Comparison of ENCODE assay signal across 8 cellular contexts in the genomic region with DNA sequence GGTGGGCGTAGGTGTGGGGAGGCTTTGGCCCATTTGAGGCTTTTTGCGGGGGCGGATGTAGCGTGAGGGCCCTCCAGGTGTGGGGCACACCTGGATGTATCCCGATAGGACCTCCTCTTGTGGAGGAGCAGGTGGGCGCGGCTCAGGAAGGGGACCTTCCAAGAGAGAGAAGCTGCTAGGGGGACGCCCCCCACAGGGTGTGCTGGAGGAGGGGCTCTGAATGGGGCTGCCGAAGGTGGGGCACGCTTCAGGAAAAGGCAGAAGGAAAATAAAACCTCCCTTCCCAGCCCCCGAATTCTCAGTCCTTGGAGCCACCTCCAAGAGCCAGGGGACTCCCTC. TPM values are rescaled to one million over a fixed set of nuclear protein-coding genes. Genes with fewer than 3 reads are reported as not detected.
DNase-seq lines count a peak whose midpoint lies in the region; ATAC-seq and TF ChIP-seq lines count a peak whose summit lies in the region.

No MANE protein-coding gene starts in this region.

- H3K4me3 Mint-ChIP-seq in CD4-positive, CD25-positive, alpha-beta regulatory T cell: peak overlapping the region in 3 of 4 donors; percentile 62 to 73 (median 71)
- H3K4me3 Mint-ChIP-seq in osteocyte (ENCODE audit: unreplicated experiment): peak overlapping the region; percentile 31

- H3K36me3 Mint-ChIP-seq in CD4-positive, CD25-positive, alpha-beta regulatory T cell: no peaks in the 10 kb centered on the region
- no peaks in the 10 kb centered on the region for H3K36me3 Mint-ChIP-seq in osteocyte (ENCODE audit: unreplicated experiment)

- H3K27ac Mint-ChIP-seq in CD4-positive, CD25-positive, alpha-beta regulatory T cell: peak overlapping the region in 1 of 3 donors; percentile 63
- H3K27ac Mint-ChIP-seq in osteocyte (ENCODE audit: unreplicated experiment): no peak overlapping the region

- H3K9me3 ChIP-seq in CD4-positive, CD25-positive, alpha-beta regulatory T cell (ENCODE audit: control insufficient read depth in 2 of 2, low read length in 2 of 2): no peaks in the 10 kb centered on the region
- H3K9me3 ChIP-seq in esophagus squamous epithelium: no peaks in the 10 kb centered on the region

- H3K27me3 Mint-ChIP-seq in CD4-positive, CD25-positive, alpha-beta regulatory T cell: peaks cover 5% of the 10 kb centered on the region
- H3K27me3 Mint-ChIP-seq in osteocyte (ENCODE audit: unreplicated experiment): peaks cover 30% of the 10 kb centered on the region

- no peaks in the 10 kb centered on the region for H3K36me3 ChIP-seq in CD4-positive, CD25-positive, alpha-beta regulatory T cell (ENCODE audit: control insufficient read depth, insufficient read depth, low read length)
- H3K36me3 ChIP-seq in esophagus squamous epithelium: no peaks in the 10 kb centered on the region

- peaks cover 0 to 1% (median 0%) of the 10 kb centered on the region in 7 donors for H3K9me3 Mint-ChIP-seq in CD4-positive, CD25-positive, alpha-beta regulatory T cell
- no peaks in the 10 kb centered on the region for H3K9me3 Mint-ChIP-seq in osteocyte (ENCODE audit: unreplicated experiment)

- H3K4me3 ChIP-seq in CD4-positive, CD25-positive, alpha-beta regulatory T cell (ENCODE audit: low read depth, low read length): no peak overlapping the region
- H3K4me3 ChIP-seq in esophagus squamous epithelium: peak overlapping the region; percentile 45 to 85 (median 55)

- ATAC-seq in CD4-positive, CD25-positive, alpha-beta regulatory T cell (ENCODE audit: low read depth in 2 of 2): no peak
- ATAC-seq in GM19463 (IDR thresholded peaks at IDR 0.05; ENCODE audit: unreplicated experiment) (no peak), HG03135 (IDR thresholded peaks at IDR 0.05; ENCODE audit: unreplicated experiment) (no peak)

- peaks cover 8 to 25% (median 17%) of the 10 kb centered on the region in 4 donors for H3K4me1 Mint-ChIP-seq in CD4-positive, CD25-positive, alpha-beta regulatory T cell
- no peaks in the 10 kb centered on the region for H3K4me1 Mint-ChIP-seq in osteocyte (ENCODE audit: unreplicated experiment)

- TF ChIP-seq CTCF in esophagus squamous epithelium (IDR thresholded peaks at IDR 0.05) (no peak), osteocyte (IDR thresholded peaks at IDR 0.05) (no peak)

- 42 to 44% methylated on average over 3 to 6 of the region's 11 CpGs for WGBS in esophagus squamous epithelium, 2 donors

- no peak for TF ChIP-seq POLR2A in esophagus squamous epithelium (IDR thresholded peaks at IDR 0.05)

- no peaks in the 10 kb centered on the region for H3K27me3 ChIP-seq in CD4-positive, CD25-positive, alpha-beta regulatory T cell (ENCODE audit: control insufficient read depth, insufficient read depth, low read length)
- H3K27me3 ChIP-seq in esophagus squamous epithelium: peaks cover 0 to 9% (median 0%) of the 10 kb centered on the region in 4 donors

- intact Hi-C loops in esophagus squamous epithelium (cut with DNase I): no loop called here

- H3K4me1 ChIP-seq in CD4-positive, CD25-positive, alpha-beta regulatory T cell (ENCODE audit: control insufficient read depth, insufficient read depth, low read length, poor library complexity, severe bottlenecking): peaks cover 15% of the 10 kb centered on the region
- H3K4me1 ChIP-seq in esophagus squamous epithelium: peaks cover 10 to 43% (median 11%) of the 10 kb centered on the region in 3 donors

- no peak for DNase-seq in CD4-positive, CD25-positive, alpha-beta regulatory T cell
- DNase-seq in NCI-H69 (lab: John Stamatoyannopoulos, UW): peak; percentile 36
- DNase-seq in esophagus squamous epithelium (lab: John Stamatoyannopoulos, UW): no peak
- DNase-seq in osteocyte (ENCODE audit: extremely low spot score, unreplicated experiment): no peak
- DNase-seq in NCI-H82 (lab: John Stamatoyannopoulos, UW): no peak
- no peak for DNase-seq in SW 1271 (lab: John Stamatoyannopoulos, UW)

- H3K27ac ChIP-seq in CD4-positive, CD25-positive, alpha-beta regulatory T cell (ENCODE audit: insufficient read depth, low read length, poor library complexity, severe bottlenecking): peak overlapping the region; percentile 23
- H3K27ac ChIP-seq in esophagus squamous epithelium: peak overlapping the region; percentile 53 to 77 (median 62)

RNA-seq across cellular contexts. Expression of a gene that starts 0.6 kb away (rescaled TPM):
- 2.9 TPM for total RNA-seq in CD4-positive, CD25-positive, alpha-beta regulatory T cell
- under 1 TPM in 3 of 4 donors, not detected in 1; 0.09 to 0.47 (median 0.40) TPM for polyA plus RNA-seq in CD4-positive, CD25-positive, alpha-beta regulatory T cell
- total RNA-seq in esophagus squamous epithelium (under 1 TPM; 0.09 to 0.57 (median 0.18) TPM), osteocyte (not detected in 2 replicates)

RNA-seq across cellular contexts. Expression of a gene that starts 32.1 kb away (rescaled TPM):
- total RNA-seq in CD4-positive, CD25-positive, alpha-beta regulatory T cell: not detected
- not detected for polyA plus RNA-seq in CD4-positive, CD25-positive, alpha-beta regulatory T cell
- total RNA-seq in esophagus squamous epithelium (not detected), osteocyte (not detected in 2 replicates)
